In genomic region chr4:10492486-10492885, GRCh38 we compare ENCODE assay signal across 23 cellular contexts.
"Had no signal": no experiment of that assay in that cellular context is flagged by ENCODE, and none has a peak within 500 bp of the region (broad histone marks: within the 10 kb centered on the region; RNA-seq: fewer than 3 reads in every experiment).

No MANE protein-coding gene starts in this region.

- DNase-seq: colonic mucosa; dermis blood vessel endothelial cell; endodermal cell; erythroblast; foreskin melanocyte; head of caudate nucleus; kidney; left cardiac atrium; left ventricle myocardium superior; mesenchymal stem cell; naive B cell; sigmoid colon; stimulated activated CD4-positive, alpha-beta T cell treated with anti-CD3 and anti-CD28 coated beads, Interleukin-2, amount 100 ng/mL, for 24 hours; stimulated activated CD4-positive, alpha-beta T cell treated with anti-CD3 and anti-CD28 coated beads, Interleukin-4, amount 100 ng/mL, for 4 hours; stimulated activated naive B cell treated with anti-CD40 and anti-IgM and Interleukin-4, amounts not matched to agents 10 μg/mL and 1 μg/mL and 100 μg/mL, for 72 hours; stimulated activated naive CD8-positive, alpha-beta T cell treated with anti-CD3 and anti-CD28 coated beads, Interleukin-15, amount 100 ng/mL, for 72 hours; transverse colon had no signal

- H3K27ac Mint-ChIP-seq: endodermal cell; nephron; stimulated activated naive B cell treated with anti-CD40 and anti-IgM and Interleukin-4, amounts not matched to agents 10 μg/mL and 1 μg/mL and 100 μg/mL, for 72 hours had no signal

- ATAC-seq: left cardiac atrium; left ventricle myocardium superior; stimulated activated naive B cell treated with anti-CD40 and anti-IgM and Interleukin-4, amounts not matched to agents 10 μg/mL and 1 μg/mL and 100 μg/mL, for 72 hours; stimulated activated naive CD8-positive, alpha-beta T cell treated with anti-CD3 and anti-CD28 coated beads, Interleukin-15, amount 100 ng/mL, for 72 hours had no signal

- H3K36me3 Mint-ChIP-seq: naive B cell; stimulated activated naive B cell treated with anti-CD40 and anti-IgM and Interleukin-4, amounts not matched to agents 10 μg/mL and 1 μg/mL and 100 μg/mL, for 72 hours had no signal

- H3K27ac ChIP-seq: colonic mucosa, hepatocyte, right atrium auricular region, sigmoid colon, skin epidermis, thoracic aorta, transverse colon had no signal

- H3K9me3 Mint-ChIP-seq: endodermal cell; naive B cell; nephron; stimulated activated naive B cell treated with anti-CD40 and anti-IgM and Interleukin-4, amounts not matched to agents 10 μg/mL and 1 μg/mL and 100 μg/mL, for 72 hours; stimulated activated naive CD8-positive, alpha-beta T cell treated with anti-CD3 and anti-CD28 coated beads, Interleukin-15, amount 100 ng/mL, for 72 hours had no signal

- H3K4me3 ChIP-seq: colonic mucosa, hepatocyte, lung, right atrium auricular region, sigmoid colon, skin epidermis, thoracic aorta, transverse colon had no signal

- H3K27me3 Mint-ChIP-seq: stimulated activated naive CD8-positive, alpha-beta T cell treated with anti-CD3 and anti-CD28 coated beads, Interleukin-15, amount 100 ng/mL, for 72 hours had no signal

- H3K4me3 Mint-ChIP-seq: endodermal cell; naive B cell; nephron; stimulated activated naive B cell treated with anti-CD40 and anti-IgM and Interleukin-4, amounts not matched to agents 10 μg/mL and 1 μg/mL and 100 μg/mL, for 72 hours; stimulated activated naive CD8-positive, alpha-beta T cell treated with anti-CD3 and anti-CD28 coated beads, Interleukin-15, amount 100 ng/mL, for 72 hours had no signal

- H3K4me1 Mint-ChIP-seq: naive B cell; nephron; stimulated activated naive B cell treated with anti-CD40 and anti-IgM and Interleukin-4, amounts not matched to agents 10 μg/mL and 1 μg/mL and 100 μg/mL, for 72 hours; stimulated activated naive CD8-positive, alpha-beta T cell treated with anti-CD3 and anti-CD28 coated beads, Interleukin-15, amount 100 ng/mL, for 72 hours had no signal
